Comparison of ENCODE assay signal across 12 cellular contexts in the genomic region with DNA sequence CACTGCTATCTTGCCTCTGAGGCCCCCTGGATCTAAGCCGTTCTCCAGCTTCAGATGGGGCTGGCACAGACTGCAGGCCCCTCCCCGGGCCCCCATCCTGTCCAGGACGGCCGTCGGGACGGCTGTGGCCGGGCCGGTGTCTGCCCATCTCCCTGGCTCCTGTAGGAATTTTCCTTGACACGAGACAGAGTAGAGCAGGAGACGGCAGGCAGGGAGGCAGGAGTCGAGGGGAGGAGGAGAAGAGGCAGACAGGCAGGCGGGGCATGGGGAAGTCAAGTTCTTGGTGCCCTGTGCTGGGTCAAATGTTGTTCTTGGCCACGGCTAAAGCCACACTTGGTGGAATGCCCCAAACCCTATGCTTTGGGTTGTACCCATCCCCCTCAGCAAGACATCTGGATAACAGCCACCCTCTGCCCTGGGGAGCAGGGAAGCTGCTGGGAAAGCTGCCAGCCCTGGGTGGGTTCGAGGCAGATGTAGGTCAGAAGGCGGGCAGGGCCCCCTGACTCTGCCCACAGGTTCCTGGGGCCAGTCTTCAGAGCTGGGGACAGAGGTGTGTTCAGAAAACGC. TPM values are rescaled to one million over a fixed set of nuclear protein-coding genes. Genes with fewer than 3 reads are reported as not detected.
DNase-seq lines count a peak whose midpoint lies in the region; ATAC-seq, FAIRE-seq and TF ChIP-seq lines count a peak whose summit lies in the region.
"Had no signal": no experiment of that assay in that cellular context is flagged by ENCODE, and none has a peak within 500 bp of the region (broad histone marks: within the 10 kb centered on the region; RNA-seq: fewer than 3 reads in every experiment).

No MANE protein-coding gene starts in this region.

- DNase-seq in BE2C (peak; percentile 56), RPMI8226 (peak; percentile 32), fibroblast of the aortic adventitia (ENCODE audit: low read depth) (peak; percentile 65), pancreas (peak in 1 of 6 donors; percentile 57), WTC11 (ENCODE audit: low spot score) (no peak), NCI-H2227 treated with DMSO at 0.1 percent for 48 hours (lab: John Stamatoyannopoulos, UW) (no peak)
- no peak for DNase-seq in activated CD8-positive, alpha-beta T cell treated with anti-CD3 and anti-CD28 coated beads, Interleukin-2, amount 10 ng/mL, durations not matched to agents 7 days and 5 days
- DNase-seq: NCI-H1930, T-cell had no signal

- H3K27me3 ChIP-seq in BE2C (peaks cover 18% of the 10 kb centered on the region), pancreas (no peaks in the 10 kb centered on the region)

- no peak overlapping the region for H3K27ac ChIP-seq in pancreas
- H3K27ac ChIP-seq: HL-60 had no signal

- no peak overlapping the region for H3K4me3 Mint-ChIP-seq in activated CD8-positive, alpha-beta T cell treated with anti-CD3 and anti-CD28 coated beads, Interleukin-2, amount 10 ng/mL, durations not matched to agents 7 days and 5 days
- H3K4me3 Mint-ChIP-seq in WTC11, result no peak overlapping the region
- H3K4me3 Mint-ChIP-seq: T-cell had no signal

- no peak for FAIRE-seq in pancreas (lab: Jason Lieb, UNC)
- FAIRE-seq: GM12878 had no signal

- H3K36me3 Mint-ChIP-seq in activated CD8-positive, alpha-beta T cell treated with anti-CD3 and anti-CD28 coated beads, Interleukin-2, amount 10 ng/mL, durations not matched to agents 7 days and 5 days (ENCODE audit: low read depth), result no peaks in the 10 kb centered on the region
- H3K36me3 Mint-ChIP-seq in WTC11, result no peaks in the 10 kb centered on the region
- H3K36me3 Mint-ChIP-seq: T-cell had no signal

- peaks cover 26% of the 10 kb centered on the region for H3K27me3 Mint-ChIP-seq in activated CD8-positive, alpha-beta T cell treated with anti-CD3 and anti-CD28 coated beads, Interleukin-2, amount 10 ng/mL, durations not matched to agents 7 days and 5 days (ENCODE audit: low read depth)
- peaks cover 64% of the 10 kb centered on the region for H3K27me3 Mint-ChIP-seq in WTC11 (ENCODE audit: low read depth)

- H3K9me3 Mint-ChIP-seq in activated CD8-positive, alpha-beta T cell treated with anti-CD3 and anti-CD28 coated beads, Interleukin-2, amount 10 ng/mL, durations not matched to agents 7 days and 5 days (ENCODE audit: insufficient read depth), result no peaks in the 10 kb centered on the region
- H3K9me3 Mint-ChIP-seq in WTC11, result no peaks in the 10 kb centered on the region
- H3K9me3 Mint-ChIP-seq: T-cell had no signal

- H3K27ac Mint-ChIP-seq in activated CD8-positive, alpha-beta T cell treated with anti-CD3 and anti-CD28 coated beads, Interleukin-2, amount 10 ng/mL, durations not matched to agents 7 days and 5 days, result no peak overlapping the region
- no peak overlapping the region for H3K27ac Mint-ChIP-seq in WTC11
- H3K27ac Mint-ChIP-seq: T-cell had no signal

- CTCF ChIA-PET in activated CD8-positive, alpha-beta T cell treated with anti-CD3 and anti-CD28 coated beads, Interleukin-2, amount 10 ng/mL, durations not matched to agents 7 days and 5 days (lab: Charles Lee), result interaction anchor here (0.6 to 2.7 kb wide), 4 partner anchors 9 to 55 kb away, joined by 3 to 10 read pairs (median 4); no protein-coding TSS in a partner anchor
- CTCF ChIA-PET in WTC11 (lab: Charles Lee), result interaction anchor here (0.7 to 5.2 kb wide), 8 partner anchors 14 to 814 kb away, joined by 3 to 51 read pairs (median 4); no protein-coding TSS in a partner anchor

- peak in 3 of 4 donors; percentile 4 to 8 (median 4) for ATAC-seq in pancreas
- no peak for ATAC-seq in activated CD8-positive, alpha-beta T cell treated with anti-CD3 and anti-CD28 coated beads, Interleukin-2, amount 10 ng/mL, durations not matched to agents 7 days and 5 days
- ATAC-seq in WTC11, result no peak
- ATAC-seq in HG02870 (IDR thresholded peaks at IDR 0.05; ENCODE audit: unreplicated experiment), result no peak
- ATAC-seq: GM12878, T-cell had no signal

- H3K4me1 Mint-ChIP-seq in activated CD8-positive, alpha-beta T cell treated with anti-CD3 and anti-CD28 coated beads, Interleukin-2, amount 10 ng/mL, durations not matched to agents 7 days and 5 days (ENCODE audit: low read depth), result peaks cover 12% of the 10 kb centered on the region
- peaks cover 18% of the 10 kb centered on the region for H3K4me1 Mint-ChIP-seq in WTC11

- POLR2A ChIA-PET in activated CD8-positive, alpha-beta T cell treated with anti-CD3 and anti-CD28 coated beads, Interleukin-2, amount 10 ng/mL, durations not matched to agents 7 days and 5 days (lab: Charles Lee), result no interaction called here
- POLR2A ChIA-PET in WTC11 (lab: Charles Lee), result no interaction called here

- 17 to 20% methylated on average over 16 of the region's 16 CpGs for WGBS in pancreas, 2 donors

- peak overlapping the region; percentile 39 for H3K4me3 ChIP-seq in BE2C (ENCODE audit: low read depth, low read length)
- no peak overlapping the region for H3K4me3 ChIP-seq in fibroblast of the aortic adventitia (ENCODE audit: low read depth, low read length)
- H3K4me3 ChIP-seq in pancreas, result no peak overlapping the region
- H3K4me3 ChIP-seq: GM12878 had no signal

- H3K9me3 ChIP-seq in BE2C (no peaks in the 10 kb centered on the region), pancreas (no peaks in the 10 kb centered on the region)

- intact Hi-C loops in pancreas (cut with DNase I), result no loop called here

- H3K36me3 ChIP-seq in BE2C (no peaks in the 10 kb centered on the region), pancreas (no peaks in the 10 kb centered on the region)

- H3K4me1 ChIP-seq in BE2C (peaks cover 20% of the 10 kb centered on the region), pancreas (peaks cover 9 to 10% (median 10%) of the 10 kb centered on the region in 3 donors)

- TF ChIP-seq CTCF in BE2C (IDR thresholded peaks at IDR 0.05; ENCODE audit: low read depth, low read length) (no peak), fibroblast of the aortic adventitia (IDR thresholded peaks at IDR 0.05; ENCODE audit: insufficient read depth, low read length) (no peak), pancreas (IDR thresholded peaks at IDR 0.05) (no peak), WTC11 (IDR thresholded peaks at IDR 0.05) (no peak)

TF ChIP-seq in WTC11, 78 proteins besides CTCF, POLR2A, EP300 and RAD21 (continues in another document):
- TF ChIP-seq MYBL2 (CRISPR knock-in tag; IDR thresholded peaks at IDR 0.05) (no peak), ZNF416 (CRISPR knock-in tag; IDR thresholded peaks at IDR 0.05) (no peak), ZNF671 (CRISPR knock-in tag; IDR thresholded peaks at IDR 0.05) (no peak), SMAD4 (CRISPR knock-in tag; IDR thresholded peaks at IDR 0.05) (no peak)
- TF ChIP-seq, protein P1, sequence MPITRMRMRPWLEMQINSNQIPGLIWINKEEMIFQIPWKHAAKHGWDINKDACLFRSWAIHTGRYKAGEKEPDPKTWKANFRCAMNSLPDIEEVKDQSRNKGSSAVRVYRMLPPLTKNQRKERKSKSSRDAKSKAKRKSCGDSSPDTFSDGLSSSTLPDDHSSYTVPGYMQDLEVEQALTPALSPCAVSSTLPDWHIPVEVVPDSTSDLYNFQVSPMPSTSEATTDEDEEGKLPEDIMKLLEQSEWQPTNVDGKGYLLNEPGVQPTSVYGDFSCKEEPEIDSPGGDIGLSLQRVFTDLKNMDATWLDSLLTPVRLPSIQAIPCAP (CRISPR knock-in tag; IDR thresholded peaks at IDR 0.05), result no peak

RNA-seq across cellular contexts. Expression of a gene that starts 4.0 kb away (rescaled TPM):
- polyA plus RNA-seq in BE2C (2012; ENCODE audit: insufficient read depth, insufficient read length, low read depth), result 11.1 TPM
- total RNA-seq in fibroblast of the aortic adventitia (ENCODE audit: low replicate concordance), result 42.1 and 44.3 TPM in 2 replicates
- total RNA-seq in pancreas, result 10 to 100 TPM in 2 of 6 donors, 1 to 10 TPM in 4; 5.3 to 17.9 (median 6.7) TPM
- polyA plus RNA-seq in pancreas, result 10 to 100 TPM in 1 of 2 donors, 1 to 10 TPM in 1; 9.4 to 31.2 TPM
- total RNA-seq in activated CD8-positive, alpha-beta T cell treated with anti-CD3 and anti-CD28 coated beads, Interleukin-2, amount 10 ng/mL, durations not matched to agents 7 days and 5 days, result not detected
- 1.5 to 2.7 TPM (median 1.7 TPM) in 3 replicates for total RNA-seq in WTC11 (2021)

RNA-seq across cellular contexts. Expression of a gene that starts 18.4 kb away (rescaled TPM):
- 99.6 TPM for polyA plus RNA-seq in BE2C (2012; ENCODE audit: insufficient read depth, insufficient read length, low read depth)
- total RNA-seq in fibroblast of the aortic adventitia (ENCODE audit: low replicate concordance) (33.4 and 53.0 TPM in 2 replicates), pancreas (10 to 100 TPM; 20.7 to 45.0 (median 29.3) TPM), WTC11 (2021) (34.1 to 39.7 TPM (median 35.1 TPM) in 3 replicates)
- 10 to 100 TPM in 1 of 2 donors, 1 to 10 TPM in 1; 7.4 to 10.7 TPM for polyA plus RNA-seq in pancreas
- 10 to 100 TPM; 74.4 to 78.5 TPM for total RNA-seq in activated CD8-positive, alpha-beta T cell treated with anti-CD3 and anti-CD28 coated beads, Interleukin-2, amount 10 ng/mL, durations not matched to agents 7 days and 5 days

RNA-seq across cellular contexts. Expression of a gene that starts 46.6 kb away (rescaled TPM):
- 68.4 TPM for polyA plus RNA-seq in BE2C (2012; ENCODE audit: insufficient read depth, insufficient read length, low read depth)
- total RNA-seq in fibroblast of the aortic adventitia (ENCODE audit: low replicate concordance), result 8.4 and 18.6 TPM in 2 replicates
- total RNA-seq in pancreas, result 10 to 100 TPM; 13.9 to 42.1 (median 20.2) TPM
- 10 to 100 TPM; 34.3 to 86.5 TPM for polyA plus RNA-seq in pancreas
- total RNA-seq in activated CD8-positive, alpha-beta T cell treated with anti-CD3 and anti-CD28 coated beads, Interleukin-2, amount 10 ng/mL, durations not matched to agents 7 days and 5 days, result 10 to 100 TPM; 38.2 to 41.1 TPM
- total RNA-seq in WTC11 (2021), result 40.0 to 47.5 TPM (median 41.6 TPM) in 3 replicates

RNA-seq across cellular contexts. Expression of a gene that starts 48.3 kb away (rescaled TPM):
- 544 TPM for polyA plus RNA-seq in BE2C (2012; ENCODE audit: insufficient read depth, insufficient read length, low read depth)
- total RNA-seq in fibroblast of the aortic adventitia (ENCODE audit: low replicate concordance) (87.2 and 270 TPM in 2 replicates), pancreas (100 to 1,000 TPM in 2 of 6 donors, 10 to 100 TPM in 4; 35.3 to 169 (median 71.4) TPM), WTC11 (2021) (57.9 to 88.6 TPM (median 86.9 TPM) in 3 replicates)
- 100 to 1,000 TPM in 1 of 2 donors, 10 to 100 TPM in 1; 80.1 to 102 TPM for polyA plus RNA-seq in pancreas
- 100 to 1,000 TPM; 172 to 181 TPM for total RNA-seq in activated CD8-positive, alpha-beta T cell treated with anti-CD3 and anti-CD28 coated beads, Interleukin-2, amount 10 ng/mL, durations not matched to agents 7 days and 5 days

Comparison
In these comparisons a context has a peak if more than half of its experiments do, and no peak if none do; other contexts are left out.
1. DNase-seq: peak in BE2C (single experiment), RPMI8226 (single experiment) and fibroblast of the aortic adventitia (single experiment); none in activated CD8-positive, alpha-beta T cell treated with anti-CD3 and anti-CD28 coated beads, Interleukin-2, amount 10 ng/mL, durations not matched to agents 7 days and 5 days (single experiment), WTC11 (single experiment) and NCI-H2227 treated with DMSO at 0.1 percent for 48 hours (single experiment).
2. ATAC-seq: peak in pancreas (3 of 4); none in activated CD8-positive, alpha-beta T cell treated with anti-CD3 and anti-CD28 coated beads, Interleukin-2, amount 10 ng/mL, durations not matched to agents 7 days and 5 days (single experiment), WTC11 (single experiment) and HG02870 (single experiment).